In genomic region chr1:88727205-88727604, GRCh38 we compare ENCODE assay signal across 19 cellular contexts. TPM values are rescaled to one million over a fixed set of nuclear protein-coding genes. Genes with fewer than 3 reads are reported as not detected.
DNase-seq lines count a peak whose midpoint lies in the region; ATAC-seq, FAIRE-seq and TF ChIP-seq lines count a peak whose summit lies in the region.
"Had no signal": no experiment of that assay in that cellular context is flagged by ENCODE, and none has a peak within 500 bp of the region (broad histone marks: within the 10 kb centered on the region; RNA-seq: fewer than 3 reads in every experiment).

No MANE protein-coding gene starts in this region.

- TF ChIP-seq CTCF in HepG2 (CRISPR knock-in tag; IDR thresholded peaks at IDR 0.05), result no peak
- no peak for TF ChIP-seq CTCF in right lobe of liver (IDR thresholded peaks at IDR 0.05)
- no peak for TF ChIP-seq CTCF in WTC11 (IDR thresholded peaks at IDR 0.05)
- no peak for TF ChIP-seq CTCF in uterus (IDR thresholded peaks at IDR 0.05)
- TF ChIP-seq CTCF in right atrium auricular region (IDR thresholded peaks at IDR 0.05), result no peak
- no peak for TF ChIP-seq CTCF in mammary epithelial cell (conservative IDR thresholded peaks at IDR 0.05 in 1 of 2, IDR thresholded peaks at IDR 0.05 in 1 of 2; ENCODE audit: extremely low read depth in 1 of 2, insufficient read depth in 1 of 2, low read depth in 1 of 2, low read length in 2 of 2)

- 97% methylated on average over 1 of the region's 1 CpG for WGBS in HepG2 (ENCODE audit: low lambda C conversion rate)
- WGBS in right lobe of liver (ENCODE audit: insufficient coverage, low coverage, low lambda C conversion rate, missing lambda C conversion rate), result 80% methylated on average over 1 of the region's 1 CpG
- 91% methylated on average over 1 of the region's 1 CpG for WGBS in mammary epithelial cell (ENCODE audit: low coverage, missing lambda C conversion rate)

- TF ChIP-seq RAD21 in HepG2 (CRISPR knock-in tag; IDR thresholded peaks at IDR 0.05), result no peak

- CTCF ChIA-PET in HepG2 (lab: Yijun Ruan, JAX; ENCODE audit: low intra/inter-chr PET ratio, low total read pairs) (no interaction called here), WTC11 (lab: Charles Lee) (no interaction called here), mammary epithelial cell (lab: Charles Lee; ENCODE audit: low non-redundant PET) (no interaction called here)

- no peak for DNase-seq in HepG2 (ENCODE audit: low spot score)
- no peak for DNase-seq in right lobe of liver
- DNase-seq in WTC11 (ENCODE audit: low spot score), result no peak
- no peak for DNase-seq in effector memory CD8-positive, alpha-beta T cell
- no peak for DNase-seq in uterus
- no peak for DNase-seq in right atrium auricular region (ENCODE audit: low spot score)
- DNase-seq in mammary epithelial cell, result no peak
- DNase-seq: 8988T; Calu3; CD8-positive, alpha-beta T cell; DMS79 treated with DMSO at 0.1 percent for 48 hours; H9; KG1 had no signal

- H3K9me3 Mint-ChIP-seq in WTC11, result no peaks in the 10 kb centered on the region
- H3K9me3 Mint-ChIP-seq in effector memory CD8-positive, alpha-beta T cell, result no peaks in the 10 kb centered on the region
- H3K9me3 Mint-ChIP-seq: CD14-positive monocyte; CD8-positive, alpha-beta T cell; H9; IgD-negative memory B cell had no signal

- TF ChIP-seq POLR2A in HepG2 (IDR thresholded peaks at IDR 0.05; ENCODE audit: insufficient read depth in 1 of 2, low read depth in 2 of 2, low read length in 2 of 2), result no peak
- TF ChIP-seq POLR2A in right lobe of liver (IDR thresholded peaks at IDR 0.05), result no peak
- TF ChIP-seq POLR2A in uterus (IDR thresholded peaks at IDR 0.05), result no peak

- H3K27me3 ChIP-seq in HepG2 (ENCODE audit: control insufficient read depth in 1 of 2, insufficient read depth in 2 of 2, low read length in 2 of 2) (no peaks in the 10 kb centered on the region), right lobe of liver (no peaks in the 10 kb centered on the region), uterus (no peaks in the 10 kb centered on the region), right atrium auricular region (no peaks in the 10 kb centered on the region), mammary epithelial cell (ENCODE audit: insufficient read depth, low read length) (no peaks in the 10 kb centered on the region)
- H3K27me3 ChIP-seq: BLaER1 had no signal

- in situ Hi-C loops in HepG2 (cut with HindIII; ENCODE audit: extremely low pct_ligation_motif_present, low pct_unique_long_range_greater_than_20kb), result no loop called here
- in situ Hi-C loops in mammary epithelial cell (cut with MboI; ENCODE audit: low sequenced_read_pairs in 2 of 2), result no loop called here

- peaks cover 0 to 2% of the 10 kb centered on the region in 2 experiments; a peak in 1 of 5 replicates for H3K36me3 ChIP-seq in HepG2 (replicated peaks in 1 of 2; ENCODE audit: control insufficient read depth in 1 of 2, insufficient read depth in 2 of 2, low read length in 2 of 2)
- H3K36me3 ChIP-seq in right lobe of liver, result no peaks in the 10 kb centered on the region
- H3K36me3 ChIP-seq in uterus, result no peaks in the 10 kb centered on the region
- no peaks in the 10 kb centered on the region for H3K36me3 ChIP-seq in right atrium auricular region
- H3K36me3 ChIP-seq in mammary epithelial cell (ENCODE audit: insufficient read depth, low read length), result no peaks in the 10 kb centered on the region

- H3K4me1 ChIP-seq in HepG2 (ENCODE audit: insufficient read depth, low read length) (peaks cover 6% of the 10 kb centered on the region; the same call in 1 of the 2 replicates), right lobe of liver (peaks cover 0 to 12% (median 3%) of the 10 kb centered on the region in 4 donors), uterus (peaks cover 0 to 8% of the 10 kb centered on the region in 2 donors), right atrium auricular region (peaks cover 0 to 25% of the 10 kb centered on the region in 2 donors), mammary epithelial cell (ENCODE audit: insufficient read depth, low read length) (peaks cover 7% of the 10 kb centered on the region)
- H3K4me1 ChIP-seq: BLaER1 had no signal

- H3K4me1 Mint-ChIP-seq in WTC11, result peaks cover 19% of the 10 kb centered on the region
- peaks cover 19 to 50% of the 10 kb centered on the region in 2 donors for H3K4me1 Mint-ChIP-seq in effector memory CD8-positive, alpha-beta T cell (ENCODE audit: low read depth in 2 of 2)

- H3K9me3 ChIP-seq in HepG2 (ENCODE audit: low read length) (no peaks in the 10 kb centered on the region), right lobe of liver (no peaks in the 10 kb centered on the region), uterus (no peaks in the 10 kb centered on the region), right atrium auricular region (no peaks in the 10 kb centered on the region), mammary epithelial cell (replicated peaks; ENCODE audit: insufficient read depth, low read length) (no peaks in the 10 kb centered on the region)
- H3K9me3 ChIP-seq: BLaER1 had no signal

- H3K27ac ChIP-seq in HepG2 (ENCODE audit: extremely low read length, insufficient read depth, low read length) (no peak overlapping the region), right lobe of liver (peak overlapping the region in 1 of 3 donors; percentile 1), uterus (peak overlapping the region; percentile 18 to 23), right atrium auricular region (no peak overlapping the region), mammary epithelial cell (ENCODE audit: insufficient read depth, low read depth, low read length) (no peak overlapping the region)
- H3K27ac ChIP-seq: BLaER1 had no signal

- no peak for TF ChIP-seq EP300 in HepG2 (IDR thresholded peaks at IDR 0.05; ENCODE audit: low read depth in 2 of 2, low read length in 2 of 2)
- no peak for TF ChIP-seq EP300 in HepG2 (CRISPR knock-in tag; IDR thresholded peaks at IDR 0.05; ENCODE audit: borderline replicate concordance)

- H3K4me2 ChIP-seq in HepG2 (ENCODE audit: low read depth, low read length) (no peak overlapping the region), mammary epithelial cell (ENCODE audit: insufficient read depth, low read depth, low read length) (no peak overlapping the region)
- H3K4me2 ChIP-seq: BLaER1 had no signal

- no peaks in the 10 kb centered on the region for H3K27me3 Mint-ChIP-seq in WTC11 (ENCODE audit: low read depth)
- H3K27me3 Mint-ChIP-seq in effector memory CD8-positive, alpha-beta T cell, result no peaks in the 10 kb centered on the region
- H3K27me3 Mint-ChIP-seq: IgD-negative memory B cell had no signal

- BruUV-seq in HepG2 (replicated peaks; lab: Mats Ljungman, UMichigan), result no TSS peak
- no TSS peak for BruUV-seq in mammary epithelial cell (replicated peaks; lab: Mats Ljungman, UMichigan)

- no peak for FAIRE-seq in HepG2 (lab: Jason Lieb, UNC)
- FAIRE-seq: H1, HTR-8/SVneo had no signal

- H4K20me1 ChIP-seq in HepG2 (ENCODE audit: insufficient read depth, low read length) (no peaks in the 10 kb centered on the region; the same call in none of the 2 replicates), mammary epithelial cell (ENCODE audit: insufficient read depth, low read length) (no peaks in the 10 kb centered on the region)

- no peak overlapping the region for H3K9ac ChIP-seq in HepG2 (ENCODE audit: insufficient read depth, low read depth, low read length)
- H3K9ac ChIP-seq in mammary epithelial cell (ENCODE audit: insufficient read depth, low read length), result no peak overlapping the region
- H3K9ac ChIP-seq: BLaER1 had no signal

- peaks cover 6% of the 10 kb centered on the region; the same call in 1 of the 2 replicates for H3K36me3 Mint-ChIP-seq in WTC11
- peaks cover 16% of the 10 kb centered on the region for H3K36me3 Mint-ChIP-seq in effector memory CD8-positive, alpha-beta T cell (ENCODE audit: insufficient read depth)

- no peak overlapping the region for H3K27ac Mint-ChIP-seq in WTC11
- H3K27ac Mint-ChIP-seq in effector memory CD8-positive, alpha-beta T cell, result peak overlapping the region; percentile 62 to 66
- H3K27ac Mint-ChIP-seq: CD8-positive, alpha-beta T cell had no signal

- no peak overlapping the region for H3K4me3 Mint-ChIP-seq in WTC11
- H3K4me3 Mint-ChIP-seq in effector memory CD8-positive, alpha-beta T cell, result no peak overlapping the region
- H3K4me3 Mint-ChIP-seq: CD14-positive monocyte; CD8-positive, alpha-beta T cell; H9 had no signal

- H3K79me2 ChIP-seq in HepG2 (ENCODE audit: insufficient read depth, low read length) (peaks cover 76% of the 10 kb centered on the region), mammary epithelial cell (ENCODE audit: insufficient read depth, low read length) (peaks cover 85% of the 10 kb centered on the region)

- dilution Hi-C loops in mammary epithelial cell (cut with HindIII; ENCODE audit: low sequenced_read_pairs), result no loop called here

- H2AFZ ChIP-seq in HepG2 (ENCODE audit: low read length) (no peak overlapping the region), mammary epithelial cell (ENCODE audit: low read depth, low read length) (no peak overlapping the region)

- ATAC-seq in HepG2 (no peak), right lobe of liver (no peak), WTC11 (no peak), GM19023 (IDR thresholded peaks at IDR 0.05; ENCODE audit: unreplicated experiment) (no peak)
- ATAC-seq in effector memory CD8-positive, alpha-beta T cell (replicated peaks), result no peak
- ATAC-seq: CD8-positive, alpha-beta T cell had no signal

- POLR2A ChIA-PET in HepG2 (lab: Yijun Ruan, JAX) (no interaction called here), WTC11 (lab: Charles Lee) (interaction anchor here (0.6 kb wide), 1 partner anchor 250 kb away, joined by 3 read pairs; no protein-coding TSS in a partner anchor)

- H3K4me3 ChIP-seq in HepG2 (replicated peaks in 1 of 3; ENCODE audit: insufficient read depth in 1 of 3, low read depth in 2 of 3, low read length in 3 of 3) (no peak overlapping the region), right lobe of liver (no peak overlapping the region), uterus (no peak overlapping the region), right atrium auricular region (no peak overlapping the region), mammary epithelial cell (replicated peaks in 1 of 3; ENCODE audit: insufficient read depth in 1 of 3, low read depth in 2 of 3, low read length in 3 of 3) (no peak overlapping the region)
- H3K4me3 ChIP-seq: BLaER1 had no signal

- intact Hi-C loops in HepG2 (cut with micrococcal nuclease; ENCODE audit: unreplicated experiment) (no loop called here), right lobe of liver (cut with DNase I) (no loop called here), uterus (cut with DNase I; ENCODE audit: low total_unique reads) (no loop called here), mammary epithelial cell (cut with micrococcal nuclease) (no loop called here)

RNA-seq across cellular contexts. Expression of gene PKN2, which starts 43.1 kb away (rescaled TPM):
- 29.4 and 45.4 TPM in 2 replicates for total RNA-seq in HepG2 (2016; rRNA removed; fragmentation: Illumina TruSeq; extraction: Trizol)
- 34.8 and 39.2 TPM in 2 replicates for total RNA-seq in HepG2 (2016; cell fraction: cytosol; rRNA removed; fragmentation: Illumina TruSeq; extraction: Trizol; ENCODE audit: low read depth)
- 34.6 and 44.6 TPM in 2 replicates for total RNA-seq in HepG2 (2016; cell fraction: insoluble cytoplasmic fraction; rRNA removed; fragmentation: Illumina TruSeq; extraction: Trizol)
- total RNA-seq in HepG2 (2016; cell fraction: membrane; rRNA removed; fragmentation: Illumina TruSeq; extraction: Trizol), result 19.9 and 20.3 TPM in 2 replicates
- 52.3 and 53.1 TPM in 2 replicates for total RNA-seq in HepG2 (2016; cell fraction: nucleus; rRNA removed; fragmentation: Illumina TruSeq; extraction: Trizol)
- polyA plus RNA-seq in HepG2 (2011; rRNA removed), result 14.0 and 17.0 TPM in 2 replicates
- polyA plus RNA-seq in HepG2 (2011; cell fraction: cytosol; rRNA removed), result 4.9 and 8.1 TPM in 2 replicates
- polyA plus RNA-seq in HepG2 (2011; cell fraction: nucleus; rRNA removed), result 14.0 and 19.9 TPM in 2 replicates
- 14.5 and 17.9 TPM in 2 replicates for polyA plus RNA-seq in HepG2 (2012)
- polyA plus RNA-seq in HepG2 (2016; cell fraction: cytosol; fragmentation: Illumina TruSeq; extraction: Trizol; ENCODE audit: low read depth), result 0.43 and 0.73 TPM in 2 replicates
- polyA plus RNA-seq in HepG2 (2016; cell fraction: insoluble cytoplasmic fraction; fragmentation: Illumina TruSeq; extraction: Trizol; ENCODE audit: low read depth), result 30.5 and 33.8 TPM in 2 replicates
- polyA plus RNA-seq in HepG2 (2016; cell fraction: membrane; fragmentation: Illumina TruSeq; extraction: Trizol; ENCODE audit: low read depth), result 2.6 TPM in 2 replicates
- polyA plus RNA-seq in HepG2 (2016; cell fraction: nucleus; fragmentation: Illumina TruSeq; extraction: Trizol; ENCODE audit: insufficient read depth, low read depth), result 59.6 and 69.2 TPM in 2 replicates
- 13.2 and 30.2 TPM in 2 replicates for polyA minus RNA-seq in HepG2 (2011; rRNA and poly(A)+ RNA removed; ENCODE audit: low replicate concordance)
- polyA minus RNA-seq in HepG2 (2011; cell fraction: cytosol; rRNA and poly(A)+ RNA removed), result 28.5 and 42.5 TPM in 2 replicates
- 80.6 and 105 TPM in 2 replicates for polyA minus RNA-seq in HepG2 (2011; cell fraction: nucleus; rRNA and poly(A)+ RNA removed)
- 10 to 100 TPM; 13.6 to 16.6 (median 15.0) TPM for total RNA-seq in right lobe of liver
- total RNA-seq in WTC11 (2021), result 30.8 to 32.6 TPM (median 32.2 TPM) in 3 replicates
- total RNA-seq in uterus, result 10 to 100 TPM; 33.5 to 77.7 (median 52.9) TPM
- 10 to 100 TPM; 21.7 to 24.9 TPM for total RNA-seq in right atrium auricular region
- 10 to 100 TPM; 34.3 to 41.9 TPM for total RNA-seq in mammary epithelial cell
- 16.8 TPM for polyA plus RNA-seq in mammary epithelial cell
- 13.9 TPM for polyA minus RNA-seq in mammary epithelial cell

Comparison
In these comparisons a context has a peak if more than half of its experiments do, and no peak if none do; other contexts are left out.
1. H3K27ac ChIP-seq: peak in uterus (2 of 2); none in HepG2 (single experiment), right atrium auricular region (0 of 2) and mammary epithelial cell (single experiment).
2. Of the 50 proteins assayed by ChIP-seq in both HepG2 and WTC11: peak only in HepG2: none; only in WTC11: none; in both: ZNF121; in neither: 49.